In genomic region chr7:128351296-128352123, GRCh38 we compare ENCODE assay signal across 1 cellular context.
TF ChIP-seq lines count a peak whose summit lies in the region.

No MANE protein-coding gene starts in this region.

TF ChIP-seq in WTC11, 78 proteins besides CTCF, POLR2A, EP300 and RAD21 (continued from another document and continues in another):
- TF ChIP-seq, protein P1, sequence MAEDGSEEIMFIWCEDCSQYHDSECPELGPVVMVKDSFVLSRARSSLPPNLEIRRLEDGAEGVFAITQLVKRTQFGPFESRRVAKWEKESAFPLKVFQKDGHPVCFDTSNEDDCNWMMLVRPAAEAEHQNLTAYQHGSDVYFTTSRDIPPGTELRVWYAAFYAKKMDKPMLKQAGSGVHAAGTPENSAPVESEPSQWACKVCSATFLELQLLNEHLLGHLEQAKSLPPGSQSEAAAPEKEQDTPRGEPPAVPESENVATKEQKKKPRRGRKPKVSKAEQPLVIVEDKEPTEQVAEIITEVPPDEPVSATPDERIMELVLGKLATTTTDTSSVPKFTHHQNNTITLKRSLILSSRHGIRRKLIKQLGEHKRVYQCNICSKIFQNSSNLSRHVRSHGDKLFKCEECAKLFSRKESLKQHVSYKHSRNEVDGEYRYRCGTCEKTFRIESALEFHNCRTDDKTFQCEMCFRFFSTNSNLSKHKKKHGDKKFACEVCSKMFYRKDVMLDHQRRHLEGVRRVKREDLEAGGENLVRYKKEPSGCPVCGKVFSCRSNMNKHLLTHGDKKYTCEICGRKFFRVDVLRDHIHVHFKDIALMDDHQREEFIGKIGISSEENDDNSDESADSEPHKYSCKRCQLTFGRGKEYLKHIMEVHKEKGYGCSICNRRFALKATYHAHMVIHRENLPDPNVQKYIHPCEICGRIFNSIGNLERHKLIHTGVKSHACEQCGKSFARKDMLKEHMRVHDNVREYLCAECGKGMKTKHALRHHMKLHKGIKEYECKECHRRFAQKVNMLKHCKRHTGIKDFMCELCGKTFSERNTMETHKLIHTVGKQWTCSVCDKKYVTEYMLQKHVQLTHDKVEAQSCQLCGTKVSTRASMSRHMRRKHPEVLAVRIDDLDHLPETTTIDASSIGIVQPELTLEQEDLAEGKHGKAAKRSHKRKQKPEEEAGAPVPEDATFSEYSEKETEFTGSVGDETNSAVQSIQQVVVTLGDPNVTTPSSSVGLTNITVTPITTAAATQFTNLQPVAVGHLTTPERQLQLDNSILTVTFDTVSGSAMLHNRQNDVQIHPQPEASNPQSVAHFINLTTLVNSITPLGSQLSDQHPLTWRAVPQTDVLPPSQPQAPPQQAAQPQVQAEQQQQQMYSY (CRISPR knock-in tag; IDR thresholded peaks at IDR 0.05), result peak; percentile 53; the same call in 1 of the 2 replicates
- TF ChIP-seq GABPB1 (CRISPR knock-in tag; IDR thresholded peaks at IDR 0.05) (no peak), ETV6 (CRISPR knock-in tag; IDR thresholded peaks at IDR 0.05) (0 out of 2 replicates have a peak, but pooled peaks have one; percentile 41), ZNF416 (CRISPR knock-in tag; IDR thresholded peaks at IDR 0.05) (no peak), EMX1 (CRISPR knock-in tag; IDR thresholded peaks at IDR 0.05) (no peak), SMAD3 (CRISPR knock-in tag; IDR thresholded peaks at IDR 0.05; ENCODE audit: borderline replicate concordance) (no peak), TCF7 (CRISPR knock-in tag; IDR thresholded peaks at IDR 0.05; ENCODE audit: low read depth) (0 out of 2 replicates have a peak, but pooled peaks have one; percentile 11), FOXJ3 (CRISPR knock-in tag; IDR thresholded peaks at IDR 0.05; ENCODE audit: borderline replicate concordance) (no peak), NFATC4 (CRISPR knock-in tag; IDR thresholded peaks at IDR 0.05) (no peak), NFE2L1 (CRISPR knock-in tag; IDR thresholded peaks at IDR 0.05) (no peak), ZMAT4 (CRISPR knock-in tag; IDR thresholded peaks at IDR 0.05) (no peak), HMGA2 (CRISPR knock-in tag; IDR thresholded peaks at IDR 0.05) (no peak), FOXK1 (CRISPR knock-in tag; IDR thresholded peaks at IDR 0.05) (no peak), ZNF281 (CRISPR knock-in tag; IDR thresholded peaks at IDR 0.05) (no peak), RORB (CRISPR knock-in tag; IDR thresholded peaks at IDR 0.05) (no peak), ATF1 (CRISPR knock-in tag; IDR thresholded peaks at IDR 0.05) (no peak), KAT7 (CRISPR knock-in tag; IDR thresholded peaks at IDR 0.05; ENCODE audit: borderline replicate concordance) (no peak), RELA (CRISPR knock-in tag; IDR thresholded peaks at IDR 0.05; ENCODE audit: borderline replicate concordance) (no peak), FOXP1 (CRISPR knock-in tag; IDR thresholded peaks at IDR 0.05; ENCODE audit: borderline replicate concordance) (no peak), NR2C2 (CRISPR knock-in tag; IDR thresholded peaks at IDR 0.05) (no peak), CREM (CRISPR knock-in tag; IDR thresholded peaks at IDR 0.05) (no peak), JUN (CRISPR knock-in tag; IDR thresholded peaks at IDR 0.05) (0 out of 2 replicates have a peak, but pooled peaks have one; percentile 54), ZNF396 (CRISPR knock-in tag; IDR thresholded peaks at IDR 0.05; ENCODE audit: borderline replicate concordance) (no peak), TEAD4 (CRISPR knock-in tag; IDR thresholded peaks at IDR 0.05) (no peak), SP1 (CRISPR knock-in tag; conservative IDR thresholded peaks at IDR 0.05) (no peak), MYBL2 (CRISPR knock-in tag; IDR thresholded peaks at IDR 0.05) (no peak), ZBTB43 (CRISPR knock-in tag; IDR thresholded peaks at IDR 0.05) (no peak), ESRRA (CRISPR knock-in tag; IDR thresholded peaks at IDR 0.05; ENCODE audit: borderline replicate concordance) (no peak), ZNF232 (CRISPR knock-in tag; IDR thresholded peaks at IDR 0.05) (no peak), ELF4 (CRISPR knock-in tag; IDR thresholded peaks at IDR 0.05; ENCODE audit: low read depth) (no peak), ZNF138 (CRISPR knock-in tag; conservative IDR thresholded peaks at IDR 0.05) (no peak), MLX (CRISPR knock-in tag; IDR thresholded peaks at IDR 0.05) (no peak), PRRX2 (CRISPR knock-in tag; IDR thresholded peaks at IDR 0.05) (no peak), NR1H2 (CRISPR knock-in tag; IDR thresholded peaks at IDR 0.05) (0 out of 2 replicates have a peak, but pooled peaks have one; percentile 50)
- TF ChIP-seq, protein P2, sequence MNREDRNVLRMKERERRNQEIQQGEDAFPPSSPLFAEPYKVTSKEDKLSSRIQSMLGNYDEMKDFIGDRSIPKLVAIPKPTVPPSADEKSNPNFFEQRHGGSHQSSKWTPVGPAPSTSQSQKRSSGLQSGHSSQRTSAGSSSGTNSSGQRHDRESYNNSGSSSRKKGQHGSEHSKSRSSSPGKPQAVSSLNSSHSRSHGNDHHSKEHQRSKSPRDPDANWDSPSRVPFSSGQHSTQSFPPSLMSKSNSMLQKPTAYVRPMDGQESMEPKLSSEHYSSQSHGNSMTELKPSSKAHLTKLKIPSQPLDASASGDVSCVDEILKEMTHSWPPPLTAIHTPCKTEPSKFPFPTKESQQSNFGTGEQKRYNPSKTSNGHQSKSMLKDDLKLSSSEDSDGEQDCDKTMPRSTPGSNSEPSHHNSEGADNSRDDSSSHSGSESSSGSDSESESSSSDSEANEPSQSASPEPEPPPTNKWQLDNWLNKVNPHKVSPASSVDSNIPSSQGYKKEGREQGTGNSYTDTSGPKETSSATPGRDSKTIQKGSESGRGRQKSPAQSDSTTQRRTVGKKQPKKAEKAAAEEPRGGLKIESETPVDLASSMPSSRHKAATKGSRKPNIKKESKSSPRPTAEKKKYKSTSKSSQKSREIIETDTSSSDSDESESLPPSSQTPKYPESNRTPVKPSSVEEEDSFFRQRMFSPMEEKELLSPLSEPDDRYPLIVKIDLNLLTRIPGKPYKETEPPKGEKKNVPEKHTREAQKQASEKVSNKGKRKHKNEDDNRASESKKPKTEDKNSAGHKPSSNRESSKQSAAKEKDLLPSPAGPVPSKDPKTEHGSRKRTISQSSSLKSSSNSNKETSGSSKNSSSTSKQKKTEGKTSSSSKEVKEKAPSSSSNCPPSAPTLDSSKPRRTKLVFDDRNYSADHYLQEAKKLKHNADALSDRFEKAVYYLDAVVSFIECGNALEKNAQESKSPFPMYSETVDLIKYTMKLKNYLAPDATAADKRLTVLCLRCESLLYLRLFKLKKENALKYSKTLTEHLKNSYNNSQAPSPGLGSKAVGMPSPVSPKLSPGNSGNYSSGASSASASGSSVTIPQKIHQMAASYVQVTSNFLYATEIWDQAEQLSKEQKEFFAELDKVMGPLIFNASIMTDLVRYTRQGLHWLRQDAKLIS (CRISPR knock-in tag; IDR thresholded peaks at IDR 0.05; ENCODE audit: borderline replicate concordance), result no peak; the same call in 1 of the 2 replicates
- TF ChIP-seq, protein P3, sequence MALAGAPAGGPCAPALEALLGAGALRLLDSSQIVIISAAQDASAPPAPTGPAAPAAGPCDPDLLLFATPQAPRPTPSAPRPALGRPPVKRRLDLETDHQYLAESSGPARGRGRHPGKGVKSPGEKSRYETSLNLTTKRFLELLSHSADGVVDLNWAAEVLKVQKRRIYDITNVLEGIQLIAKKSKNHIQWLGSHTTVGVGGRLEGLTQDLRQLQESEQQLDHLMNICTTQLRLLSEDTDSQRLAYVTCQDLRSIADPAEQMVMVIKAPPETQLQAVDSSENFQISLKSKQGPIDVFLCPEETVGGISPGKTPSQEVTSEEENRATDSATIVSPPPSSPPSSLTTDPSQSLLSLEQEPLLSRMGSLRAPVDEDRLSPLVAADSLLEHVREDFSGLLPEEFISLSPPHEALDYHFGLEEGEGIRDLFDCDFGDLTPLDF (CRISPR knock-in tag; IDR thresholded peaks at IDR 0.05), result peak; percentile 35; the same call in 1 of the 2 replicates
- TF ChIP-seq, protein P4, sequence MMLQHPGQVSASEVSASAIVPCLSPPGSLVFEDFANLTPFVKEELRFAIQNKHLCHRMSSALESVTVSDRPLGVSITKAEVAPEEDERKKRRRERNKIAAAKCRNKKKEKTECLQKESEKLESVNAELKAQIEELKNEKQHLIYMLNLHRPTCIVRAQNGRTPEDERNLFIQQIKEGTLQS (CRISPR knock-in tag; conservative IDR thresholded peaks at IDR 0.05), result no peak
- TF ChIP-seq, protein P5, sequence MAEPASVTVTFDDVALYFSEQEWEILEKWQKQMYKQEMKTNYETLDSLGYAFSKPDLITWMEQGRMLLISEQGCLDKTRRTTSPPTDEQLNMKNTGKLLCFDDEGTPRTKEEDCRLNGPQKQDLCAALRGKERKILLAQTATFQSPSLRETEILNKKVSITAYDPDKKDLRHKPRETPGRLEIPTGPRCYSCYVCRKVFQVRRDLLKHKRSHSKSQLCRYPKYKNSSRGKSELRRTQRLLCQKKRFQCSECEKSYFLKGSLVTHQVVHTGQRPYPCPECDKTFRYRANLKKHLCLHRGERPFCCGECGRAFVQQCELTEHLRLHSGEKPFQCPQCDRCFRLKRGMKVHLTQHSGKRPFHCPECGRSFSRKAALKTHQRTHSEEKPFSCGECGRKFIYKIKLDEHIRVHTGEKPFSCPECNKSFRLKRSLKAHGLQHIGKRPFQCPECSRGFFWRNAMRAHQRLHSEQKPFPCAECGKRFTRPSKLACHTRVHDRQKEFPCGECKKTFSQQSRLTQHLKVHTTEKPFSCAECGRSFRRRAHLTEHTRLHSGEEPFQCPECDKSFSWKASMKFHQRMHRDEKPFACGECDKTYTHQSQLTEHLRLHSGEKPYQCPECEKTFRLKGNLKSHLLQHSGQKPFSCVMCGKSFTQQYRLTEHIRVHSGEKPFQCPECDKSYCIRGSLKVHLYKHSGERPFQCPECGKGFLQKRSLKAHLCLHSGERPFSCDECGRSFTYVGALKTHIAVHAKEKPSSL (CRISPR knock-in tag; conservative IDR thresholded peaks at IDR 0.05), result no peak
- TF ChIP-seq, protein P6, sequence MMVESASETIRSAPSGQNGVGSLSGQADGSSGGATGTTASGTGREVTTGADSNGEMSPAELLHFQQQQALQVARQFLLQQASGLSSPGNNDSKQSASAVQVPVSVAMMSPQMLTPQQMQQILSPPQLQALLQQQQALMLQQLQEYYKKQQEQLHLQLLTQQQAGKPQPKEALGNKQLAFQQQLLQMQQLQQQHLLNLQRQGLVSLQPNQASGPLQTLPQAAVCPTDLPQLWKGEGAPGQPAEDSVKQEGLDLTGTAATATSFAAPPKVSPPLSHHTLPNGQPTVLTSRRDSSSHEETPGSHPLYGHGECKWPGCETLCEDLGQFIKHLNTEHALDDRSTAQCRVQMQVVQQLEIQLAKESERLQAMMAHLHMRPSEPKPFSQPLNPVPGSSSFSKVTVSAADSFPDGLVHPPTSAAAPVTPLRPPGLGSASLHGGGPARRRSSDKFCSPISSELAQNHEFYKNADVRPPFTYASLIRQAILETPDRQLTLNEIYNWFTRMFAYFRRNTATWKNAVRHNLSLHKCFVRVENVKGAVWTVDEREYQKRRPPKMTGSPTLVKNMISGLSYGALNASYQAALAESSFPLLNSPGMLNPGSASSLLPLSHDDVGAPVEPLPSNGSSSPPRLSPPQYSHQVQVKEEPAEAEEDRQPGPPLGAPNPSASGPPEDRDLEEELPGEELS (CRISPR knock-in tag; IDR thresholded peaks at IDR 0.05), result peak; percentile 92
- TF ChIP-seq, protein P7, sequence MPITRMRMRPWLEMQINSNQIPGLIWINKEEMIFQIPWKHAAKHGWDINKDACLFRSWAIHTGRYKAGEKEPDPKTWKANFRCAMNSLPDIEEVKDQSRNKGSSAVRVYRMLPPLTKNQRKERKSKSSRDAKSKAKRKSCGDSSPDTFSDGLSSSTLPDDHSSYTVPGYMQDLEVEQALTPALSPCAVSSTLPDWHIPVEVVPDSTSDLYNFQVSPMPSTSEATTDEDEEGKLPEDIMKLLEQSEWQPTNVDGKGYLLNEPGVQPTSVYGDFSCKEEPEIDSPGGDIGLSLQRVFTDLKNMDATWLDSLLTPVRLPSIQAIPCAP (CRISPR knock-in tag; IDR thresholded peaks at IDR 0.05), result peak; percentile 89
- TF ChIP-seq, protein P8, sequence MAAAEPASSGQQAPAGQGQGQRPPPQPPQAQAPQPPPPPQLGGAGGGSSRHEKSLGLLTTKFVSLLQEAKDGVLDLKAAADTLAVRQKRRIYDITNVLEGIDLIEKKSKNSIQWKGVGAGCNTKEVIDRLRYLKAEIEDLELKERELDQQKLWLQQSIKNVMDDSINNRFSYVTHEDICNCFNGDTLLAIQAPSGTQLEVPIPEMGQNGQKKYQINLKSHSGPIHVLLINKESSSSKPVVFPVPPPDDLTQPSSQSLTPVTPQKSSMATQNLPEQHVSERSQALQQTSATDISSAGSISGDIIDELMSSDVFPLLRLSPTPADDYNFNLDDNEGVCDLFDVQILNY (CRISPR knock-in tag; IDR thresholded peaks at IDR 0.05), result no peak
